Comparison of ENCODE assay signal across 27 cellular contexts in genomic region chr12:92757599-92758121, GRCh38. TPM values are rescaled to one million over a fixed set of nuclear protein-coding genes. Genes with fewer than 3 reads are reported as not detected.
DNase-seq lines count a peak whose midpoint lies in the region; ATAC-seq, FAIRE-seq and TF ChIP-seq lines count a peak whose summit lies in the region.
"Had no signal": no experiment of that assay in that cellular context is flagged by ENCODE, and none has a peak within 500 bp of the region (broad histone marks: within the 10 kb centered on the region; RNA-seq: fewer than 3 reads in every experiment).

No MANE protein-coding gene starts in this region.

- H3K27me3 ChIP-seq in left ventricle myocardium inferior (ENCODE audit: low read depth) (no peaks in the 10 kb centered on the region), GM12878 (replicated peaks in 1 of 2; ENCODE audit: control insufficient read depth in 2 of 2, insufficient read depth in 2 of 2, low read length in 1 of 2) (no peaks in the 10 kb centered on the region)
- H3K27me3 ChIP-seq: thyroid gland had no signal

- intact Hi-C loops in left ventricle myocardium inferior (cut with micrococcal nuclease) = no loop called here
- intact Hi-C loops in cardiac septum (cut with DNase I) = no loop called here
- intact Hi-C loops in GM12878 (cut with micrococcal nuclease; ENCODE audit: unreplicated experiment) = no loop called here

- H3K79me2 ChIP-seq in GM12878 (ENCODE audit: control insufficient read depth, insufficient read depth, low read length) = no peaks in the 10 kb centered on the region

- TF ChIP-seq CTCF in left ventricle myocardium inferior (IDR thresholded peaks at IDR 0.05; ENCODE audit: borderline replicate concordance) = no peak
- no peak for TF ChIP-seq CTCF in GM12878 (IDR thresholded peaks at IDR 0.05 in 2 of 3, conservative IDR thresholded peaks at IDR 0.05 in 1 of 3; ENCODE audit: control insufficient read depth in 2 of 3, extremely low read depth in 1 of 3, insufficient read depth in 1 of 3, low read depth in 3 of 3, low read length in 3 of 3)

- no peak overlapping the region for H3K4me3 Mint-ChIP-seq in stimulated activated naive B cell treated with anti-CD40 and anti-IgM and Interleukin-4, amounts not matched to agents 10 μg/mL and 1 μg/mL and 100 μg/mL, for 72 hours
- H3K4me3 Mint-ChIP-seq: stimulated activated naive CD8-positive, alpha-beta T cell treated with anti-CD3 and anti-CD28 coated beads, Interleukin-15, Interleukin-2, amounts not matched to agents 100 ng/mL and 50 ng/mL, for 24 hours had no signal

- no peak for DNase-seq in left ventricle myocardium inferior
- no peak for DNase-seq in cardiac septum (ENCODE audit: low spot score)
- DNase-seq in NCI-H345 (lab: John Stamatoyannopoulos, UW) = peak; percentile 47
- no peak for DNase-seq in GM12878 (ENCODE audit: low read depth, low spot score)
- no peak for DNase-seq in stimulated activated naive B cell treated with anti-CD40 and anti-IgM and Interleukin-4, amounts not matched to agents 10 μg/mL and 1 μg/mL and 100 μg/mL, for 72 hours
- no peak for DNase-seq in COR-L47 (lab: John Stamatoyannopoulos, UW)
- DNase-seq: activated CD4-positive, alpha-beta T cell treated with anti-CD3 and anti-CD28 coated beads, Interleukin-2, amount 50 U/mL, for 4 hours; activated CD8-positive, alpha-beta memory T cell treated with anti-CD3 and anti-CD28 coated beads, Interleukin-2, amount 50 U/mL, for 48 hours; glutamatergic neuron; kidney glomerular epithelial cell; mammary epithelial cell; NCI-H1436 treated with DMSO at 0.1 percent for 48 hours; NCI-H2171 treated with DMSO at 0.1 percent for 48 hours; occipital lobe; small intestine; stimulated activated CD4-positive, alpha-beta T cell treated with anti-CD3 and anti-CD28 coated beads, Interleukin-2, amount 100 ng/mL, for 24 hours; thyroid gland had no signal

- H3K9me3 ChIP-seq in left ventricle myocardium inferior (replicated peaks) (peaks cover 8% of the 10 kb centered on the region), GM12878 (replicated peaks; ENCODE audit: control insufficient read depth, insufficient read depth, low read length) (no peaks in the 10 kb centered on the region)
- H3K9me3 ChIP-seq: thyroid gland had no signal

- no peak overlapping the region for H3K9ac ChIP-seq in GM12878 (ENCODE audit: control insufficient read depth, insufficient read depth, low read length)

- no peak; the same call in 2 of the 3 replicates for ATAC-seq in GM12878
- no peak for ATAC-seq in stimulated activated naive B cell treated with anti-CD40 and anti-IgM and Interleukin-4, amounts not matched to agents 10 μg/mL and 1 μg/mL and 100 μg/mL, for 72 hours (replicated peaks)
- ATAC-seq in HG03378 (IDR thresholded peaks at IDR 0.05; ENCODE audit: unreplicated experiment) = no peak
- ATAC-seq in HG03469 (IDR thresholded peaks at IDR 0.05; ENCODE audit: unreplicated experiment) = no peak
- ATAC-seq: HCT116, SK-N-SH treated with all-trans-retinoic acid at 6 μM for 48 hours had no signal

- no peak for FAIRE-seq in GM12878 (lab: Jason Lieb, UNC)
- FAIRE-seq: endometrium, RCC 7860, small intestine had no signal

- no peaks in the 10 kb centered on the region for H3K27me3 Mint-ChIP-seq in stimulated activated naive B cell treated with anti-CD40 and anti-IgM and Interleukin-4, amounts not matched to agents 10 μg/mL and 1 μg/mL and 100 μg/mL, for 72 hours

- H3K27ac Mint-ChIP-seq in stimulated activated naive B cell treated with anti-CD40 and anti-IgM and Interleukin-4, amounts not matched to agents 10 μg/mL and 1 μg/mL and 100 μg/mL, for 72 hours = peak overlapping the region; percentile 59
- H3K27ac Mint-ChIP-seq: stimulated activated naive CD8-positive, alpha-beta T cell treated with anti-CD3 and anti-CD28 coated beads, Interleukin-15, Interleukin-2, amounts not matched to agents 100 ng/mL and 50 ng/mL, for 24 hours had no signal

- no peaks in the 10 kb centered on the region for H4K20me1 ChIP-seq in GM12878 (ENCODE audit: control insufficient read depth, insufficient read depth)

- SMC1A ChIA-PET in GM12878 (lab: Charles Lee; ENCODE audit: uncharacterized antibody, unreplicated experiment) = interaction anchor here (1.2 to 2.2 kb wide), 2 partner anchors 12 to 19 kb away, joined by 4 to 6 read pairs; no protein-coding TSS in a partner anchor

- H3K4me1 Mint-ChIP-seq in stimulated activated naive B cell treated with anti-CD40 and anti-IgM and Interleukin-4, amounts not matched to agents 10 μg/mL and 1 μg/mL and 100 μg/mL, for 72 hours = peaks cover 6 to 8% of the 10 kb centered on the region in 2 donors

- no peak for TF ChIP-seq RAD21 in GM12878 (IDR thresholded peaks at IDR 0.05; ENCODE audit: insufficient read depth, low read depth, low read length)

- H3K4me1 ChIP-seq in left ventricle myocardium inferior (peaks cover 16% of the 10 kb centered on the region), GM12878 (ENCODE audit: control insufficient read depth, insufficient read depth, low read length) (no peaks in the 10 kb centered on the region; the same call in 1 of the 2 replicates)
- H3K4me1 ChIP-seq: thyroid gland had no signal

- H3K36me3 Mint-ChIP-seq in stimulated activated naive B cell treated with anti-CD40 and anti-IgM and Interleukin-4, amounts not matched to agents 10 μg/mL and 1 μg/mL and 100 μg/mL, for 72 hours = no peaks in the 10 kb centered on the region

- BruUV-seq in GM12878 (replicated peaks; lab: Mats Ljungman, UMichigan) = no TSS peak

- H3K4me2 ChIP-seq in GM12878 (ENCODE audit: control insufficient read depth, insufficient read depth) = no peak overlapping the region

- no peak overlapping the region for H3K4me3 ChIP-seq in left ventricle myocardium inferior
- no peak overlapping the region for H3K4me3 ChIP-seq in GM12878
- H3K4me3 ChIP-seq: thyroid gland had no signal

- H3K27ac ChIP-seq in left ventricle myocardium inferior (replicated peaks) = peak overlapping the region; percentile 8
- no peak overlapping the region for H3K27ac ChIP-seq in GM12878 (ENCODE audit: control insufficient read depth, insufficient read depth)
- H3K27ac ChIP-seq: C4-2B, thyroid gland had no signal

- TF ChIP-seq POLR2A in GM12878 (IDR thresholded peaks at IDR 0.05; ENCODE audit: low read depth, low read length) = no peak

- TF ChIP-seq EP300 in GM12878 (IDR thresholded peaks at IDR 0.05; ENCODE audit: borderline replicate concordance in 1 of 2, control insufficient read depth in 1 of 2, low read depth in 2 of 2, low read length in 2 of 2) = no peak

- H3K36me3 ChIP-seq in left ventricle myocardium inferior (no peaks in the 10 kb centered on the region), GM12878 (ENCODE audit: control insufficient read depth in 2 of 2, insufficient read depth in 2 of 2, low read length in 1 of 2) (no peaks in the 10 kb centered on the region)
- H3K36me3 ChIP-seq: thyroid gland had no signal

- POLR2A ChIA-PET in GM12878 (lab: Charles Lee) = no interaction called here

- WGBS in GM12878 (ENCODE audit: insufficient coverage, insufficient replicate concordance, low lambda C conversion rate, missing lambda C conversion rate) = 67% methylated on average over 5 of the region's 5 CpGs

- in situ Hi-C loops in GM12878 (cut with MboI) = no loop called here

- RAD21 ChIA-PET in GM12878 (lab: Charles Lee; ENCODE audit: unreplicated experiment) = no interaction called here

- H2AFZ ChIP-seq in GM12878 (ENCODE audit: control insufficient read depth, low read depth, low read length) = no peak overlapping the region; the same call in 1 of the 2 replicates

- CTCF ChIA-PET in GM12878 (lab: Yijun Ruan, JAX) = interaction anchor here (0.6 kb wide), 1 partner anchor 167 kb away, joined by 4 read pairs; no protein-coding TSS in a partner anchor

- no peaks in the 10 kb centered on the region for H3K9me3 Mint-ChIP-seq in stimulated activated naive B cell treated with anti-CD40 and anti-IgM and Interleukin-4, amounts not matched to agents 10 μg/mL and 1 μg/mL and 100 μg/mL, for 72 hours
- H3K9me3 Mint-ChIP-seq: stimulated activated naive CD8-positive, alpha-beta T cell treated with anti-CD3 and anti-CD28 coated beads, Interleukin-15, Interleukin-2, amounts not matched to agents 100 ng/mL and 50 ng/mL, for 24 hours had no signal

TF ChIP-seq in GM12878, 131 proteins besides CTCF, POLR2A, EP300 and RAD21 (continues in another document):
- no peak for TF ChIP-seq RELA (IDR thresholded peaks at IDR 0.05; ENCODE audit: borderline replicate concordance, partially characterized antibody)

RNA-seq across cellular contexts. Expression of gene PLEKHG7, which starts 54.9 kb away (rescaled TPM):
- not detected for total RNA-seq in left ventricle myocardium inferior
- not detected for total RNA-seq in cardiac septum
- 4.6 and 4.9 TPM in 2 replicates for total RNA-seq in GM12878 (2013; cell fraction: nucleolus; rRNA removed)
- 0.68 and 1.0 TPM in 2 replicates for total RNA-seq in GM12878 (2014; rRNA removed)
- 1.1 and 1.6 TPM in 2 replicates for total RNA-seq in GM12878 (2014; rRNA removed; fragmentation: Illumina TruSeq; extraction: Trizol)
- total RNA-seq in GM12878 (2021) = 1.1 and 1.3 TPM in 2 replicates
- 1.7 TPM for polyA plus RNA-seq in GM12878 (2011; ENCODE audit: low read depth)
- 0.55 and 0.65 TPM in 2 replicates for polyA plus RNA-seq in GM12878 (2011; rRNA removed)
- polyA plus RNA-seq in GM12878 (2011; cell fraction: cytosol; rRNA removed) = 0.21 and 0.30 TPM in 2 replicates
- 1.4 and 1.5 TPM in 2 replicates for polyA plus RNA-seq in GM12878 (2011; cell fraction: nucleus; rRNA removed)
- 1.9 and 2.1 TPM in 2 replicates for polyA plus RNA-seq in GM12878 (2012)
- 0.79 and 0.91 TPM in 2 replicates for polyA plus RNA-seq in GM12878 (2014; fragmentation: Illumina TruSeq; extraction: Trizol)
- under 1 TPM; 0.16 to 0.34 TPM for polyA plus RNA-seq in GM12878 (2014; fragmentation: Nextera tagmentation; extraction: Ambion mirVana)
- polyA plus RNA-seq in GM12878 (2014; rRNA removed) = 0.53 and 0.64 TPM in 2 replicates
- under 1 TPM in 1 of 2 experiments, not detected in 1; 0.20 TPM for polyA plus RNA-seq in GM12878 (2016; fragmentation: Nextera tagmentation; extraction: Ambion mirVana)
- polyA minus RNA-seq in GM12878 (2011; rRNA and poly(A)+ RNA removed) = 0.88 and 1.5 TPM in 2 replicates
- 0.83 TPM in 1 of 2 replicates, not detected in the other for polyA minus RNA-seq in GM12878 (2011; cell fraction: cytosol; rRNA and poly(A)+ RNA removed)
- polyA minus RNA-seq in GM12878 (2011; cell fraction: nucleus; rRNA and poly(A)+ RNA removed) = 2.7 and 4.2 TPM in 2 replicates
- total RNA-seq: LHCN-M2; mammary epithelial cell; occipital lobe; T-helper 2 cell treated with Interferon-gamma antibody and Interleukin-4, amounts not matched to agents 100 ng/mL and 5 ng/mL, for 36 hours; thyroid gland had no signal
- polyA plus RNA-seq: mammary epithelial cell had no signal
